In the genomic region with DNA sequence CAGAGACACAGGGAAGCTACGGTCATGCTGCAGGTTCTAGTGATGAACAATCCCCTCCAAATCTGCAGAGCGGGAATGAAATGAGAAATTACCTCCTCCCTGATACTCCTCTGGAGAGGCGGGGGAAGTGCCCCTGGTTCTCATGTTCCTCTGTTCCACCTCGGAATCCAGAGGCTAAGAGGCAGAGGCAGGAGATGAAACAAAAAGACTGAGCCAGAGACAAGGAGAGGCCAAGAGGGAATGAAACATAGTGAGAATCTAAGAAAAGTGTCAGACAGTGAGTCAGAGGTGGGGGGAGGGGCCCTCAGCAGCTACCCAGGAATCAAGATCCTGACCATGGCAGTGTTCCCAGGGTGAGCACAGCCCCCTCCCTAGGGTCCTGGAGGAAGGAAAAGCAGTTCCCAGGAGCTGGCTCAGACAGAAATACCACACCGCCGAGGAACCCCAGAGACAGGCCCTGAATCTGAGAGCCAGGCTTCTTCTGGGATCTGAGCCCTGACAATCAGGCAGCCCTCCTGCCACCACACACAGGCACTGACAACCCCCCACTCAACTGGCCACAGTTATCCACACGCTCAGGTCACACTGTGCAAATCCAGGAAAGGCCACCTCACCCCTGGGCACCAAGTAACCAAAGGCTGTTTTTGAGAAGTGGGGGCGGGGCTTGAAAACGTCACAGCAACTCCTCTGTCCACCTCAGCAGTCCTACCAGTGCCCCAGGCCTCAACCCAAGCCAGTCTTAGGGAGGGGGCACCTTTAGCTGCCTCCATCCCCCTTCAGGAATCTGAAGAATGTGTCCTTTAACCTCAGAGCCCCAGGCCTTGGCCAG, we compare ENCODE assay signal across 1 cellular context.
TF ChIP-seq lines count a peak whose summit lies in the region.

No MANE protein-coding gene starts in this region.

TF ChIP-seq in K562, 482 proteins besides CTCF, POLR2A, EP300 and RAD21 (continued from another document and continues in another):
- TF ChIP-seq, protein P1, sequence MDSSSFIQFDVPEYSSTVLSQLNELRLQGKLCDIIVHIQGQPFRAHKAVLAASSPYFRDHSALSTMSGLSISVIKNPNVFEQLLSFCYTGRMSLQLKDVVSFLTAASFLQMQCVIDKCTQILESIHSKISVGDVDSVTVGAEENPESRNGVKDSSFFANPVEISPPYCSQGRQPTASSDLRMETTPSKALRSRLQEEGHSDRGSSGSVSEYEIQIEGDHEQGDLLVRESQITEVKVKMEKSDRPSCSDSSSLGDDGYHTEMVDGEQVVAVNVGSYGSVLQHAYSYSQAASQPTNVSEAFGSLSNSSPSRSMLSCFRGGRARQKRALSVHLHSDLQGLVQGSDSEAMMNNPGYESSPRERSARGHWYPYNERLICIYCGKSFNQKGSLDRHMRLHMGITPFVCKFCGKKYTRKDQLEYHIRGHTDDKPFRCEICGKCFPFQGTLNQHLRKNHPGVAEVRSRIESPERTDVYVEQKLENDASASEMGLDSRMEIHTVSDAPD (CRISPR knock-in tag; IDR thresholded peaks at IDR 0.05): no peak
- TF ChIP-seq NR1H2 (CRISPR knock-in tag; IDR thresholded peaks at IDR 0.05): no peak
- TF ChIP-seq, protein P2, sequence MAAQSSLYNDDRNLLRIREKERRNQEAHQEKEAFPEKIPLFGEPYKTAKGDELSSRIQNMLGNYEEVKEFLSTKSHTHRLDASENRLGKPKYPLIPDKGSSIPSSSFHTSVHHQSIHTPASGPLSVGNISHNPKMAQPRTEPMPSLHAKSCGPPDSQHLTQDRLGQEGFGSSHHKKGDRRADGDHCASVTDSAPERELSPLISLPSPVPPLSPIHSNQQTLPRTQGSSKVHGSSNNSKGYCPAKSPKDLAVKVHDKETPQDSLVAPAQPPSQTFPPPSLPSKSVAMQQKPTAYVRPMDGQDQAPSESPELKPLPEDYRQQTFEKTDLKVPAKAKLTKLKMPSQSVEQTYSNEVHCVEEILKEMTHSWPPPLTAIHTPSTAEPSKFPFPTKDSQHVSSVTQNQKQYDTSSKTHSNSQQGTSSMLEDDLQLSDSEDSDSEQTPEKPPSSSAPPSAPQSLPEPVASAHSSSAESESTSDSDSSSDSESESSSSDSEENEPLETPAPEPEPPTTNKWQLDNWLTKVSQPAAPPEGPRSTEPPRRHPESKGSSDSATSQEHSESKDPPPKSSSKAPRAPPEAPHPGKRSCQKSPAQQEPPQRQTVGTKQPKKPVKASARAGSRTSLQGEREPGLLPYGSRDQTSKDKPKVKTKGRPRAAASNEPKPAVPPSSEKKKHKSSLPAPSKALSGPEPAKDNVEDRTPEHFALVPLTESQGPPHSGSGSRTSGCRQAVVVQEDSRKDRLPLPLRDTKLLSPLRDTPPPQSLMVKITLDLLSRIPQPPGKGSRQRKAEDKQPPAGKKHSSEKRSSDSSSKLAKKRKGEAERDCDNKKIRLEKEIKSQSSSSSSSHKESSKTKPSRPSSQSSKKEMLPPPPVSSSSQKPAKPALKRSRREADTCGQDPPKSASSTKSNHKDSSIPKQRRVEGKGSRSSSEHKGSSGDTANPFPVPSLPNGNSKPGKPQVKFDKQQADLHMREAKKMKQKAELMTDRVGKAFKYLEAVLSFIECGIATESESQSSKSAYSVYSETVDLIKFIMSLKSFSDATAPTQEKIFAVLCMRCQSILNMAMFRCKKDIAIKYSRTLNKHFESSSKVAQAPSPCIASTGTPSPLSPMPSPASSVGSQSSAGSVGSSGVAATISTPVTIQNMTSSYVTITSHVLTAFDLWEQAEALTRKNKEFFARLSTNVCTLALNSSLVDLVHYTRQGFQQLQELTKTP (IDR thresholded peaks at IDR 0.05; ENCODE audit: low read depth in 1 of 2, partially characterized antibody in 2 of 2): no peak
- TF ChIP-seq THRAP3 (IDR thresholded peaks at IDR 0.05; ENCODE audit: borderline replicate concordance): no peak
- TF ChIP-seq, protein P3, sequence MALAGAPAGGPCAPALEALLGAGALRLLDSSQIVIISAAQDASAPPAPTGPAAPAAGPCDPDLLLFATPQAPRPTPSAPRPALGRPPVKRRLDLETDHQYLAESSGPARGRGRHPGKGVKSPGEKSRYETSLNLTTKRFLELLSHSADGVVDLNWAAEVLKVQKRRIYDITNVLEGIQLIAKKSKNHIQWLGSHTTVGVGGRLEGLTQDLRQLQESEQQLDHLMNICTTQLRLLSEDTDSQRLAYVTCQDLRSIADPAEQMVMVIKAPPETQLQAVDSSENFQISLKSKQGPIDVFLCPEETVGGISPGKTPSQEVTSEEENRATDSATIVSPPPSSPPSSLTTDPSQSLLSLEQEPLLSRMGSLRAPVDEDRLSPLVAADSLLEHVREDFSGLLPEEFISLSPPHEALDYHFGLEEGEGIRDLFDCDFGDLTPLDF (CRISPR knock-in tag; IDR thresholded peaks at IDR 0.05): no peak
- no peak for TF ChIP-seq ZKSCAN8 (CRISPR knock-in tag; IDR thresholded peaks at IDR 0.05)
- TF ChIP-seq MXI1 (IDR thresholded peaks at IDR 0.05; ENCODE audit: low read depth, low read length): no peak
- TF ChIP-seq, protein P4, sequence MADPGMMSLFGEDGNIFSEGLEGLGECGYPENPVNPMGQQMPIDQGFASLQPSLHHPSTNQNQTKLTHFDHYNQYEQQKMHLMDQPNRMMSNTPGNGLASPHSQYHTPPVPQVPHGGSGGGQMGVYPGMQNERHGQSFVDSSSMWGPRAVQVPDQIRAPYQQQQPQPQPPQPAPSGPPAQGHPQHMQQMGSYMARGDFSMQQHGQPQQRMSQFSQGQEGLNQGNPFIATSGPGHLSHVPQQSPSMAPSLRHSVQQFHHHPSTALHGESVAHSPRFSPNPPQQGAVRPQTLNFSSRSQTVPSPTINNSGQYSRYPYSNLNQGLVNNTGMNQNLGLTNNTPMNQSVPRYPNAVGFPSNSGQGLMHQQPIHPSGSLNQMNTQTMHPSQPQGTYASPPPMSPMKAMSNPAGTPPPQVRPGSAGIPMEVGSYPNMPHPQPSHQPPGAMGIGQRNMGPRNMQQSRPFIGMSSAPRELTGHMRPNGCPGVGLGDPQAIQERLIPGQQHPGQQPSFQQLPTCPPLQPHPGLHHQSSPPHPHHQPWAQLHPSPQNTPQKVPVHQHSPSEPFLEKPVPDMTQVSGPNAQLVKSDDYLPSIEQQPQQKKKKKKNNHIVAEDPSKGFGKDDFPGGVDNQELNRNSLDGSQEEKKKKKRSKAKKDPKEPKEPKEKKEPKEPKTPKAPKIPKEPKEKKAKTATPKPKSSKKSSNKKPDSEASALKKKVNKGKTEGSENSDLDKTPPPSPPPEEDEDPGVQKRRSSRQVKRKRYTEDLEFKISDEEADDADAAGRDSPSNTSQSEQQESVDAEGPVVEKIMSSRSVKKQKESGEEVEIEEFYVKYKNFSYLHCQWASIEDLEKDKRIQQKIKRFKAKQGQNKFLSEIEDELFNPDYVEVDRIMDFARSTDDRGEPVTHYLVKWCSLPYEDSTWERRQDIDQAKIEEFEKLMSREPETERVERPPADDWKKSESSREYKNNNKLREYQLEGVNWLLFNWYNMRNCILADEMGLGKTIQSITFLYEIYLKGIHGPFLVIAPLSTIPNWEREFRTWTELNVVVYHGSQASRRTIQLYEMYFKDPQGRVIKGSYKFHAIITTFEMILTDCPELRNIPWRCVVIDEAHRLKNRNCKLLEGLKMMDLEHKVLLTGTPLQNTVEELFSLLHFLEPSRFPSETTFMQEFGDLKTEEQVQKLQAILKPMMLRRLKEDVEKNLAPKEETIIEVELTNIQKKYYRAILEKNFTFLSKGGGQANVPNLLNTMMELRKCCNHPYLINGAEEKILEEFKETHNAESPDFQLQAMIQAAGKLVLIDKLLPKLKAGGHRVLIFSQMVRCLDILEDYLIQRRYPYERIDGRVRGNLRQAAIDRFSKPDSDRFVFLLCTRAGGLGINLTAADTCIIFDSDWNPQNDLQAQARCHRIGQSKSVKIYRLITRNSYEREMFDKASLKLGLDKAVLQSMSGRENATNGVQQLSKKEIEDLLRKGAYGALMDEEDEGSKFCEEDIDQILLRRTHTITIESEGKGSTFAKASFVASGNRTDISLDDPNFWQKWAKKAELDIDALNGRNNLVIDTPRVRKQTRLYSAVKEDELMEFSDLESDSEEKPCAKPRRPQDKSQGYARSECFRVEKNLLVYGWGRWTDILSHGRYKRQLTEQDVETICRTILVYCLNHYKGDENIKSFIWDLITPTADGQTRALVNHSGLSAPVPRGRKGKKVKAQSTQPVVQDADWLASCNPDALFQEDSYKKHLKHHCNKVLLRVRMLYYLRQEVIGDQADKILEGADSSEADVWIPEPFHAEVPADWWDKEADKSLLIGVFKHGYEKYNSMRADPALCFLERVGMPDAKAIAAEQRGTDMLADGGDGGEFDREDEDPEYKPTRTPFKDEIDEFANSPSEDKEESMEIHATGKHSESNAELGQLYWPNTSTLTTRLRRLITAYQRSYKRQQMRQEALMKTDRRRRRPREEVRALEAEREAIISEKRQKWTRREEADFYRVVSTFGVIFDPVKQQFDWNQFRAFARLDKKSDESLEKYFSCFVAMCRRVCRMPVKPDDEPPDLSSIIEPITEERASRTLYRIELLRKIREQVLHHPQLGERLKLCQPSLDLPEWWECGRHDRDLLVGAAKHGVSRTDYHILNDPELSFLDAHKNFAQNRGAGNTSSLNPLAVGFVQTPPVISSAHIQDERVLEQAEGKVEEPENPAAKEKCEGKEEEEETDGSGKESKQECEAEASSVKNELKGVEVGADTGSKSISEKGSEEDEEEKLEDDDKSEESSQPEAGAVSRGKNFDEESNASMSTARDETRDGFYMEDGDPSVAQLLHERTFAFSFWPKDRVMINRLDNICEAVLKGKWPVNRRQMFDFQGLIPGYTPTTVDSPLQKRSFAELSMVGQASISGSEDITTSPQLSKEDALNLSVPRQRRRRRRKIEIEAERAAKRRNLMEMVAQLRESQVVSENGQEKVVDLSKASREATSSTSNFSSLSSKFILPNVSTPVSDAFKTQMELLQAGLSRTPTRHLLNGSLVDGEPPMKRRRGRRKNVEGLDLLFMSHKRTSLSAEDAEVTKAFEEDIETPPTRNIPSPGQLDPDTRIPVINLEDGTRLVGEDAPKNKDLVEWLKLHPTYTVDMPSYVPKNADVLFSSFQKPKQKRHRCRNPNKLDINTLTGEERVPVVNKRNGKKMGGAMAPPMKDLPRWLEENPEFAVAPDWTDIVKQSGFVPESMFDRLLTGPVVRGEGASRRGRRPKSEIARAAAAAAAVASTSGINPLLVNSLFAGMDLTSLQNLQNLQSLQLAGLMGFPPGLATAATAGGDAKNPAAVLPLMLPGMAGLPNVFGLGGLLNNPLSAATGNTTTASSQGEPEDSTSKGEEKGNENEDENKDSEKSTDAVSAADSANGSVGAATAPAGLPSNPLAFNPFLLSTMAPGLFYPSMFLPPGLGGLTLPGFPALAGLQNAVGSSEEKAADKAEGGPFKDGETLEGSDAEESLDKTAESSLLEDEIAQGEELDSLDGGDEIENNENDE (IDR thresholded peaks at IDR 0.05; ENCODE audit: low read depth, low read length): no peak
- TF ChIP-seq, protein P5, sequence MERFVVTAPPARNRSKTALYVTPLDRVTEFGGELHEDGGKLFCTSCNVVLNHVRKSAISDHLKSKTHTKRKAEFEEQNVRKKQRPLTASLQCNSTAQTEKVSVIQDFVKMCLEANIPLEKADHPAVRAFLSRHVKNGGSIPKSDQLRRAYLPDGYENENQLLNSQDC (CRISPR knock-in tag; IDR thresholded peaks at IDR 0.05): no peak
- no peak for TF ChIP-seq SAP30 (IDR thresholded peaks at IDR 0.05; ENCODE audit: borderline replicate concordance, insufficient read depth, low read depth, low read length, poor library complexity, severe bottlenecking)
- no peak for TF ChIP-seq BDP1 (IDR thresholded peaks at IDR 0.05; ENCODE audit: insufficient read depth, insufficient read length)
- TF ChIP-seq, protein P6, sequence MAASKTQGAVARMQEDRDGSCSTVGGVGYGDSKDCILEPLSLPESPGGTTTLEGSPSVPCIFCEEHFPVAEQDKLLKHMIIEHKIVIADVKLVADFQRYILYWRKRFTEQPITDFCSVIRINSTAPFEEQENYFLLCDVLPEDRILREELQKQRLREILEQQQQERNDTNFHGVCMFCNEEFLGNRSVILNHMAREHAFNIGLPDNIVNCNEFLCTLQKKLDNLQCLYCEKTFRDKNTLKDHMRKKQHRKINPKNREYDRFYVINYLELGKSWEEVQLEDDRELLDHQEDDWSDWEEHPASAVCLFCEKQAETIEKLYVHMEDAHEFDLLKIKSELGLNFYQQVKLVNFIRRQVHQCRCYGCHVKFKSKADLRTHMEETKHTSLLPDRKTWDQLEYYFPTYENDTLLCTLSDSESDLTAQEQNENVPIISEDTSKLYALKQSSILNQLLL (CRISPR knock-in tag; IDR thresholded peaks at IDR 0.05; ENCODE audit: borderline replicate concordance): no peak
- TF ChIP-seq, protein P7, sequence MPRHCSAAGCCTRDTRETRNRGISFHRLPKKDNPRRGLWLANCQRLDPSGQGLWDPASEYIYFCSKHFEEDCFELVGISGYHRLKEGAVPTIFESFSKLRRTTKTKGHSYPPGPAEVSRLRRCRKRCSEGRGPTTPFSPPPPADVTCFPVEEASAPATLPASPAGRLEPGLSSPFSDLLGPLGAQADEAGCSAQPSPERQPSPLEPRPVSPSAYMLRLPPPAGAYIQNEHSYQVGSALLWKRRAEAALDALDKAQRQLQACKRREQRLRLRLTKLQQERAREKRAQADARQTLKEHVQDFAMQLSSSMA (CRISPR knock-in tag; IDR thresholded peaks at IDR 0.05): no peak
- TF ChIP-seq L3MBTL2 (IDR thresholded peaks at IDR 0.05): no peak
- TF ChIP-seq BRD9 (IDR thresholded peaks at IDR 0.05; ENCODE audit: low read depth, partially characterized antibody): no peak
- TF ChIP-seq HDAC6 (IDR thresholded peaks at IDR 0.05; ENCODE audit: low read depth, low read length): no peak
- TF ChIP-seq YY1 (IDR thresholded peaks at IDR 0.05; ENCODE audit: borderline replicate concordance in 1 of 3, control insufficient read depth in 1 of 3, extremely low read depth in 1 of 3, insufficient read depth in 3 of 3, insufficient read length in 1 of 3, insufficient replicate concordance in 2 of 3, low read depth in 1 of 3, low read length in 2 of 3): no peak
- no peak for TF ChIP-seq FUS (optimal IDR thresholded peaks at IDR 0.05; ENCODE audit: low read depth, low read length)
- TF ChIP-seq GTF2F1 (IDR thresholded peaks at IDR 0.05; ENCODE audit: low read depth, low read length): no peak
- TF ChIP-seq, protein P8, sequence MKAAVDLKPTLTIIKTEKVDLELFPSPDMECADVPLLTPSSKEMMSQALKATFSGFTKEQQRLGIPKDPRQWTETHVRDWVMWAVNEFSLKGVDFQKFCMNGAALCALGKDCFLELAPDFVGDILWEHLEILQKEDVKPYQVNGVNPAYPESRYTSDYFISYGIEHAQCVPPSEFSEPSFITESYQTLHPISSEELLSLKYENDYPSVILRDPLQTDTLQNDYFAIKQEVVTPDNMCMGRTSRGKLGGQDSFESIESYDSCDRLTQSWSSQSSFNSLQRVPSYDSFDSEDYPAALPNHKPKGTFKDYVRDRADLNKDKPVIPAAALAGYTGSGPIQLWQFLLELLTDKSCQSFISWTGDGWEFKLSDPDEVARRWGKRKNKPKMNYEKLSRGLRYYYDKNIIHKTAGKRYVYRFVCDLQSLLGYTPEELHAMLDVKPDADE (conservative IDR thresholded peaks at IDR 0.05; ENCODE audit: control insufficient read depth, low read depth, low read length): no peak
- TF ChIP-seq ZNF165 (CRISPR knock-in tag; IDR thresholded peaks at IDR 0.05; ENCODE audit: borderline replicate concordance): no peak
- peak; percentile 39; the same call in 1 of the 2 replicates for TF ChIP-seq MTA3 (IDR thresholded peaks at IDR 0.05; ENCODE audit: borderline replicate concordance)
- TF ChIP-seq SMAD2 (IDR thresholded peaks at IDR 0.05; ENCODE audit: low read depth, low read length): no peak
- TF ChIP-seq, protein P9, sequence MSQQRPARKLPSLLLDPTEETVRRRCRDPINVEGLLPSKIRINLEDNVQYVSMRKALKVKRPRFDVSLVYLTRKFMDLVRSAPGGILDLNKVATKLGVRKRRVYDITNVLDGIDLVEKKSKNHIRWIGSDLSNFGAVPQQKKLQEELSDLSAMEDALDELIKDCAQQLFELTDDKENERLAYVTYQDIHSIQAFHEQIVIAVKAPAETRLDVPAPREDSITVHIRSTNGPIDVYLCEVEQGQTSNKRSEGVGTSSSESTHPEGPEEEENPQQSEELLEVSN (IDR thresholded peaks at IDR 0.05; ENCODE audit: borderline replicate concordance in 1 of 2, extremely low read depth in 1 of 2, insufficient read depth in 1 of 2, insufficient read length in 1 of 2, low read depth in 1 of 2, low read length in 1 of 2, poor library complexity in 1 of 2, severe bottlenecking in 1 of 2): no peak
- TF ChIP-seq MEF2A (IDR thresholded peaks at IDR 0.05; ENCODE audit: control insufficient read depth, low read depth, low read length): no peak
- 0 out of 2 replicates have a peak, but pooled peaks have one; percentile 13 for TF ChIP-seq RB1 (IDR thresholded peaks at IDR 0.05; ENCODE audit: low read depth)
